In genomic region chr5:87020099-87020934, GRCh38 we compare ENCODE assay signal across 10 cellular contexts.
A peak's percentile ranks its signal among the peaks of the same experiment; 100 is the strongest.
DNase-seq lines count a peak whose midpoint lies in the region; ATAC-seq and TF ChIP-seq lines count a peak whose summit lies in the region.
"Had no signal": no experiment of that assay in that cellular context is flagged by ENCODE, and none has a peak within 500 bp of the region (broad histone marks: within the 10 kb centered on the region; RNA-seq: fewer than 3 reads in every experiment).

No MANE protein-coding gene starts in this region.

- H3K27me3 Mint-ChIP-seq in activated CD4-positive, alpha-beta memory T cell treated with anti-CD3 and anti-CD28 coated beads for 36 hours, result no peaks in the 10 kb centered on the region

- peaks cover 5 to 15% (median 14%) of the 10 kb centered on the region in 6 donors for H3K4me1 ChIP-seq in spleen

- TF ChIP-seq CTCF in GM12875 (IDR thresholded peaks at IDR 0.05; ENCODE audit: borderline replicate concordance, insufficient read depth, low read depth, low read length) (no peak), spleen (IDR thresholded peaks at IDR 0.05 in 8 of 11, conservative IDR thresholded peaks at IDR 0.05 in 3 of 11) (no peak)

- intact Hi-C loops in activated CD4-positive, alpha-beta memory T cell treated with anti-CD3 and anti-CD28 coated beads for 36 hours (cut with micrococcal nuclease), result no loop called here
- intact Hi-C loops in left cardiac atrium (cut with DNase I), result no loop called here
- intact Hi-C loops in spleen (cut with DNase I; ENCODE audit: low total_unique reads), result no loop called here

- peak; percentile 13 for DNase-seq in HPDE6-E6E7 (ENCODE audit: extremely low spot score)
- DNase-seq in activated CD4-positive, alpha-beta memory T cell treated with anti-CD3 and anti-CD28 coated beads for 36 hours, result peak; percentile 60
- peak; percentile 24 for DNase-seq in left cardiac atrium
- DNase-seq in spleen, result peak; percentile 76
- DNase-seq in NCI-H2227 (lab: John Stamatoyannopoulos, UW; ENCODE audit: unreplicated experiment), result no peak
- no peak for DNase-seq in NCI-H2171 treated with DMSO at 0.1 percent for 48 hours (lab: John Stamatoyannopoulos, UW)

- H3K36me3 Mint-ChIP-seq in activated CD4-positive, alpha-beta memory T cell treated with anti-CD3 and anti-CD28 coated beads for 36 hours, result no peaks in the 10 kb centered on the region

- POLR2A ChIA-PET in activated CD4-positive, alpha-beta memory T cell treated with anti-CD3 and anti-CD28 coated beads for 36 hours (lab: Charles Lee), result no interaction called here

- no peaks in the 10 kb centered on the region for H3K36me3 ChIP-seq in spleen

- ATAC-seq in GM21526 (IDR thresholded peaks at IDR 0.05; ENCODE audit: low FRiP score, unreplicated experiment) (peak; percentile 94), left cardiac atrium (peak; percentile 89 to 90)

- H3K9me3 ChIP-seq in spleen, result peaks cover 0 to 8% (median 0%) of the 10 kb centered on the region in 8 donors

- H3K9me3 Mint-ChIP-seq in activated CD4-positive, alpha-beta memory T cell treated with anti-CD3 and anti-CD28 coated beads for 36 hours, result peaks cover 5% of the 10 kb centered on the region

- peak overlapping the region; percentile 10 for H3K4me3 ChIP-seq in GM12875 (ENCODE audit: low read depth, low read length)
- no peak overlapping the region for H3K4me3 ChIP-seq in spleen
- H3K4me3 ChIP-seq: skin epidermis had no signal

- no peak overlapping the region for H3K27ac Mint-ChIP-seq in activated CD4-positive, alpha-beta memory T cell treated with anti-CD3 and anti-CD28 coated beads for 36 hours

- H3K27me3 ChIP-seq in spleen (replicated peaks in 1 of 7), result no peaks in the 10 kb centered on the region

- peaks cover 21% of the 10 kb centered on the region for H3K4me1 Mint-ChIP-seq in activated CD4-positive, alpha-beta memory T cell treated with anti-CD3 and anti-CD28 coated beads for 36 hours (ENCODE audit: low read depth)

- H3K27ac ChIP-seq in spleen, result peak overlapping the region in 5 of 8 donors; percentile 27 to 78 (median 61)
- H3K27ac ChIP-seq: VCaP had no signal

- CTCF ChIA-PET in activated CD4-positive, alpha-beta memory T cell treated with anti-CD3 and anti-CD28 coated beads for 36 hours (lab: Charles Lee), result interaction anchor here (2.3 kb wide), 1 partner anchor 380 kb away, joined by 5 read pairs; no protein-coding TSS in a partner anchor

- no peak overlapping the region for H3K4me3 Mint-ChIP-seq in activated CD4-positive, alpha-beta memory T cell treated with anti-CD3 and anti-CD28 coated beads for 36 hours

- WGBS in spleen, 5 donors, result 42 to 51% (median 44%) methylated on average over 3 to 4 of the region's 4 CpGs

- no peak for TF ChIP-seq POLR2A in spleen (IDR thresholded peaks at IDR 0.05)

Comparison
In these comparisons a context has a peak if more than half of its experiments do, and no peak if none do; other contexts are left out.
1. DNase-seq: peak in HPDE6-E6E7 (single experiment), activated CD4-positive, alpha-beta memory T cell treated with anti-CD3 and anti-CD28 coated beads for 36 hours (single experiment), left cardiac atrium (single experiment) and spleen (single experiment); none in NCI-H2227 (single experiment) and NCI-H2171 treated with DMSO at 0.1 percent for 48 hours (single experiment).